Comparison of ENCODE assay signal across 1 cellular context in genomic region chr13:48801255-48801654, GRCh38.
TF ChIP-seq lines count a peak whose summit lies in the region.

No MANE protein-coding gene starts in this region.

TF ChIP-seq in SK-N-SH, 30 proteins besides CTCF, POLR2A, EP300 and RAD21 (continued from another document):
- TF ChIP-seq RCOR1 (IDR thresholded peaks at IDR 0.05; ENCODE audit: low read length), result no peak
- no peak for TF ChIP-seq MXI1 (IDR thresholded peaks at IDR 0.05; ENCODE audit: low read depth, low read length)
- TF ChIP-seq, protein P1, sequence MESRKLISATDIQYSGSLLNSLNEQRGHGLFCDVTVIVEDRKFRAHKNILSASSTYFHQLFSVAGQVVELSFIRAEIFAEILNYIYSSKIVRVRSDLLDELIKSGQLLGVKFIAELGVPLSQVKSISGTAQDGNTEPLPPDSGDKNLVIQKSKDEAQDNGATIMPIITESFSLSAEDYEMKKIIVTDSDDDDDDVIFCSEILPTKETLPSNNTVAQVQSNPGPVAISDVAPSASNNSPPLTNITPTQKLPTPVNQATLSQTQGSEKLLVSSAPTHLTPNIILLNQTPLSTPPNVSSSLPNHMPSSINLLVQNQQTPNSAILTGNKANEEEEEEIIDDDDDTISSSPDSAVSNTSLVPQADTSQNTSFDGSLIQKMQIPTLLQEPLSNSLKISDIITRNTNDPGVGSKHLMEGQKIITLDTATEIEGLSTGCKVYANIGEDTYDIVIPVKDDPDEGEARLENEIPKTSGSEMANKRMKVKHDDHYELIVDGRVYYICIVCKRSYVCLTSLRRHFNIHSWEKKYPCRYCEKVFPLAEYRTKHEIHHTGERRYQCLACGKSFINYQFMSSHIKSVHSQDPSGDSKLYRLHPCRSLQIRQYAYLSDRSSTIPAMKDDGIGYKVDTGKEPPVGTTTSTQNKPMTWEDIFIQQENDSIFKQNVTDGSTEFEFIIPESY (IDR thresholded peaks at IDR 0.05; ENCODE audit: borderline replicate concordance, low read depth), result peak; percentile 37; the same call in 1 of the 2 replicates
- TF ChIP-seq, protein P2, sequence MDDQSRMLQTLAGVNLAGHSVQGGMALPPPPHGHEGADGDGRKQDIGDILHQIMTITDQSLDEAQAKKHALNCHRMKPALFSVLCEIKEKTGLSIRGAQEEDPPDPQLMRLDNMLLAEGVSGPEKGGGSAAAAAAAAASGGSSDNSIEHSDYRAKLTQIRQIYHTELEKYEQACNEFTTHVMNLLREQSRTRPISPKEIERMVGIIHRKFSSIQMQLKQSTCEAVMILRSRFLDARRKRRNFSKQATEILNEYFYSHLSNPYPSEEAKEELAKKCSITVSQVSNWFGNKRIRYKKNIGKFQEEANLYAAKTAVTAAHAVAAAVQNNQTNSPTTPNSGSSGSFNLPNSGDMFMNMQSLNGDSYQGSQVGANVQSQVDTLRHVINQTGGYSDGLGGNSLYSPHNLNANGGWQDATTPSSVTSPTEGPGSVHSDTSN (IDR thresholded peaks at IDR 0.05), result peak; percentile 66; the same call in 1 of the 2 replicates
- no peak for TF ChIP-seq REST (IDR thresholded peaks at IDR 0.05; ENCODE audit: low read depth, low read length)
- TF ChIP-seq RFX5 (IDR thresholded peaks at IDR 0.05; ENCODE audit: low read length), result no peak
- TF ChIP-seq FOXJ3 (CRISPR knock-in tag; IDR thresholded peaks at IDR 0.05), result no peak
- TF ChIP-seq JUND (IDR thresholded peaks at IDR 0.05), result peak; percentile 74
- no peak for TF ChIP-seq NRF1 (IDR thresholded peaks at IDR 0.05; ENCODE audit: low read depth, low read length)
- TF ChIP-seq NFIC (IDR thresholded peaks at IDR 0.05; ENCODE audit: borderline replicate concordance), result peak; percentile 23; the same call in 1 of the 2 replicates
- no peak for TF ChIP-seq GATA2 (CRISPR knock-in tag; IDR thresholded peaks at IDR 0.05)
- peak; percentile 16; the same call in 1 of the 2 replicates for TF ChIP-seq TAF1 (IDR thresholded peaks at IDR 0.05; ENCODE audit: borderline replicate concordance, low read depth, low read length)
- TF ChIP-seq YY1 (IDR thresholded peaks at IDR 0.05; ENCODE audit: low read depth), result no peak
- TF ChIP-seq MEF2A (IDR thresholded peaks at IDR 0.05; ENCODE audit: borderline replicate concordance, low read depth), result no peak
- TF ChIP-seq, protein P3, sequence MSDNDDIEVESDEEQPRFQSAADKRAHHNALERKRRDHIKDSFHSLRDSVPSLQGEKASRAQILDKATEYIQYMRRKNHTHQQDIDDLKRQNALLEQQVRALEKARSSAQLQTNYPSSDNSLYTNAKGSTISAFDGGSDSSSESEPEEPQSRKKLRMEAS (IDR thresholded peaks at IDR 0.05; ENCODE audit: low read depth), result peak; percentile 57; the same call in 1 of the 2 replicates
- TF ChIP-seq CHD2 (IDR thresholded peaks at IDR 0.05; ENCODE audit: low read length, partially characterized antibody), result no peak
